ENCODE assay signal across 28 cellular contexts in the genomic region with DNA sequence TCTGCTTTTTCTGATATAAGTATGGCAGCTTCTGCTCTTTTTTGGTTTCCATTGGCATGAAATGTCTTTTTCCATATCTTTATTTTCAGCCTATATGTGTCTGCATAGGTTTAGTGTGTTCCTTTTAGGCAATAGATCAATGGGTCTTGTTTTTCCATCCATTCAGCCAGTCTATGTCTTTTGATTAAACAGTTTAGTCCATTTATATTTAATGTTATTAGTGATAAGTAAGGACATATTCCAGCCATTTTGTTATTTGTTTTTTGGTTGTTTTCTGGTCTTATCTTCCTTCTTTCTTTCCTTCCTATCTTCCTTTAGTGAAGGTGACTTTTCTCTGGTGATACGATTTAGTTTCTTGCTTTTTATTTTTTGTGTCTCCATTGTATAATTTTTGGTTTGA.
"Had no signal": no experiment of that assay in that cellular context is flagged by ENCODE, and none has a peak within 500 bp of the region (broad histone marks: within the 10 kb centered on the region; RNA-seq: fewer than 3 reads in every experiment).

No MANE protein-coding gene starts in this region.

- H3K4me3 ChIP-seq: colonic mucosa, coronary artery, dorsolateral prefrontal cortex, esophagus muscularis mucosa, esophagus squamous epithelium, gastrocnemius medialis, gastroesophageal sphincter, heart left ventricle, heart right ventricle had no signal

- H3K4me1 ChIP-seq: colonic mucosa, esophagus squamous epithelium, foreskin keratinocyte, gastrocnemius medialis, heart left ventricle, heart right ventricle had no signal

- H3K9me3 ChIP-seq: colonic mucosa, esophagus squamous epithelium had no signal

- H3K36me3 ChIP-seq: colonic mucosa, esophagus muscularis mucosa, esophagus squamous epithelium, gastrocnemius medialis, gastroesophageal sphincter, heart left ventricle, heart right ventricle had no signal

- ATAC-seq: effector memory CD8-positive, alpha-beta T cell; esophagus mucosa; foreskin keratinocyte; gastrocnemius medialis; gastroesophageal sphincter; heart left ventricle; heart right ventricle had no signal

- H3K27ac ChIP-seq: colonic mucosa, coronary artery, dorsolateral prefrontal cortex, epithelial cell of prostate, esophagus muscularis mucosa, esophagus squamous epithelium, foreskin keratinocyte, gastrocnemius medialis, gastroesophageal sphincter, heart left ventricle, heart right ventricle had no signal

- DNase-seq: colonic mucosa; cortex of kidney; dermis blood vessel endothelial cell; dorsolateral prefrontal cortex; effector CD4-positive, alpha-beta T cell; effector CD8-positive, alpha-beta T cell; effector memory CD4-positive, alpha-beta T cell; effector memory CD8-positive, alpha-beta T cell; endodermal cell; erythroblast; esophagus squamous epithelium; foreskin fibroblast; foreskin keratinocyte; foreskin melanocyte; gastrocnemius medialis; glutamatergic neuron; head of caudate nucleus; heart left ventricle; heart right ventricle had no signal

- H3K27me3 ChIP-seq: colonic mucosa, dorsolateral prefrontal cortex, esophagus muscularis mucosa, esophagus squamous epithelium, foreskin keratinocyte, gastrocnemius medialis, gastroesophageal sphincter, heart left ventricle, heart right ventricle had no signal

- FAIRE-seq: colon, endometrium, endothelial cell of umbilical vein, frontal cortex had no signal
